Comparison of ENCODE assay signal across 14 cellular contexts in genomic region chrX:110021180-110022022, GRCh38. TPM values are rescaled to one million over a fixed set of nuclear protein-coding genes. Genes with fewer than 3 reads are reported as not detected.
DNase-seq lines count a peak whose midpoint lies in the region; ATAC-seq and TF ChIP-seq lines count a peak whose summit lies in the region.
"Had no signal": no experiment of that assay in that cellular context is flagged by ENCODE, and none has a peak within 500 bp of the region (broad histone marks: within the 10 kb centered on the region; RNA-seq: fewer than 3 reads in every experiment).

No MANE protein-coding gene starts in this region.

- H3K4me1 Mint-ChIP-seq in HFFc6 (ENCODE audit: low read depth) (peaks cover 8% of the 10 kb centered on the region), memory B cell (peaks cover 11% of the 10 kb centered on the region), CD14-positive monocyte (peaks cover 28% of the 10 kb centered on the region)
- H3K4me1 Mint-ChIP-seq in activated CD4-positive, alpha-beta memory T cell treated with anti-CD3 and anti-CD28 coated beads, Interleukin-2, amount 10 ng/mL, durations not matched to agents 7 days and 5 days: no peaks in the 10 kb centered on the region
- peaks cover 2% of the 10 kb centered on the region for H3K4me1 Mint-ChIP-seq in activated CD4-positive, alpha-beta T cell treated with anti-CD3 and anti-CD28 coated beads for 36 hours
- H3K4me1 Mint-ChIP-seq in stimulated activated naive CD8-positive, alpha-beta T cell treated with anti-CD3 and anti-CD28 coated beads, Interleukin-15, amount 100 ng/mL, for 72 hours: peaks cover 5% of the 10 kb centered on the region

- H3K36me3 Mint-ChIP-seq in HFFc6 (ENCODE audit: low read depth) (no peaks in the 10 kb centered on the region; the same call in 1 of the 2 replicates), memory B cell (peaks cover 9% of the 10 kb centered on the region), CD14-positive monocyte (peaks cover 33 to 44% of the 10 kb centered on the region in 2 donors)
- H3K36me3 Mint-ChIP-seq in activated CD4-positive, alpha-beta memory T cell treated with anti-CD3 and anti-CD28 coated beads, Interleukin-2, amount 10 ng/mL, durations not matched to agents 7 days and 5 days (ENCODE audit: low read depth): peaks cover 10% of the 10 kb centered on the region
- H3K36me3 Mint-ChIP-seq in activated CD4-positive, alpha-beta T cell treated with anti-CD3 and anti-CD28 coated beads for 36 hours (ENCODE audit: low read depth): peaks cover 9% of the 10 kb centered on the region

- H3K27me3 Mint-ChIP-seq in HFFc6 (ENCODE audit: insufficient read depth) (no peaks in the 10 kb centered on the region), memory B cell (no peaks in the 10 kb centered on the region), CD14-positive monocyte (ENCODE audit: low read depth in 3 of 3) (peaks cover 0 to 3% (median 0%) of the 10 kb centered on the region in 3 donors)
- no peaks in the 10 kb centered on the region for H3K27me3 Mint-ChIP-seq in activated CD4-positive, alpha-beta memory T cell treated with anti-CD3 and anti-CD28 coated beads, Interleukin-2, amount 10 ng/mL, durations not matched to agents 7 days and 5 days
- H3K27me3 Mint-ChIP-seq in activated CD4-positive, alpha-beta T cell treated with anti-CD3 and anti-CD28 coated beads for 36 hours: no peaks in the 10 kb centered on the region
- no peaks in the 10 kb centered on the region for H3K27me3 Mint-ChIP-seq in stimulated activated naive CD8-positive, alpha-beta T cell treated with anti-CD3 and anti-CD28 coated beads, Interleukin-15, amount 100 ng/mL, for 72 hours
- H3K27me3 Mint-ChIP-seq: brain had no signal

- peaks cover 6% of the 10 kb centered on the region for H3K79me2 ChIP-seq in ACC112 (ENCODE audit: control insufficient read depth, insufficient read depth, low read length, unreplicated experiment)

- no peak for ATAC-seq in memory B cell (ENCODE audit: low read depth)
- no peak for ATAC-seq in activated CD4-positive, alpha-beta T cell treated with anti-CD3 and anti-CD28 coated beads for 36 hours
- ATAC-seq in stimulated activated naive CD8-positive, alpha-beta T cell treated with anti-CD3 and anti-CD28 coated beads, Interleukin-15, amount 100 ng/mL, for 72 hours: no peak

- no peak overlapping the region for H3K4me3 Mint-ChIP-seq in HFFc6
- no peak overlapping the region for H3K4me3 Mint-ChIP-seq in memory B cell
- no peak overlapping the region for H3K4me3 Mint-ChIP-seq in CD14-positive monocyte
- no peak overlapping the region for H3K4me3 Mint-ChIP-seq in activated CD4-positive, alpha-beta memory T cell treated with anti-CD3 and anti-CD28 coated beads, Interleukin-2, amount 10 ng/mL, durations not matched to agents 7 days and 5 days
- no peak overlapping the region for H3K4me3 Mint-ChIP-seq in activated CD4-positive, alpha-beta T cell treated with anti-CD3 and anti-CD28 coated beads for 36 hours
- no peak overlapping the region for H3K4me3 Mint-ChIP-seq in stimulated activated naive CD8-positive, alpha-beta T cell treated with anti-CD3 and anti-CD28 coated beads, Interleukin-15, amount 100 ng/mL, for 72 hours

- H3K27me3 ChIP-seq in ACC112 (ENCODE audit: insufficient read depth, low read length) (no peaks in the 10 kb centered on the region), brain microvascular endothelial cell (replicated peaks) (no peaks in the 10 kb centered on the region)

- H3K27ac ChIP-seq in ACC112 (ENCODE audit: low read depth, low read length) (peak overlapping the region; percentile 75), brain microvascular endothelial cell (no peak overlapping the region)
- H3K27ac ChIP-seq: BLaER1 treated with 17β-estradiol and CSF1 and Interleukin-3, amounts not matched to agents 10 nM and 100 nM had no signal

- POLR2A ChIA-PET in activated CD4-positive, alpha-beta memory T cell treated with anti-CD3 and anti-CD28 coated beads, Interleukin-2, amount 10 ng/mL, durations not matched to agents 7 days and 5 days (lab: Charles Lee): no interaction called here
- POLR2A ChIA-PET in activated CD4-positive, alpha-beta T cell treated with anti-CD3 and anti-CD28 coated beads for 36 hours (lab: Charles Lee): no interaction called here

- H3K36me3 ChIP-seq in ACC112 (ENCODE audit: insufficient read depth, low read length) (no peaks in the 10 kb centered on the region), brain microvascular endothelial cell (replicated peaks) (no peaks in the 10 kb centered on the region)

- H3K9me3 Mint-ChIP-seq in HFFc6: no peaks in the 10 kb centered on the region
- H3K9me3 Mint-ChIP-seq in memory B cell: no peaks in the 10 kb centered on the region
- H3K9me3 Mint-ChIP-seq in CD14-positive monocyte: no peaks in the 10 kb centered on the region
- no peaks in the 10 kb centered on the region for H3K9me3 Mint-ChIP-seq in activated CD4-positive, alpha-beta memory T cell treated with anti-CD3 and anti-CD28 coated beads, Interleukin-2, amount 10 ng/mL, durations not matched to agents 7 days and 5 days
- no peaks in the 10 kb centered on the region for H3K9me3 Mint-ChIP-seq in activated CD4-positive, alpha-beta T cell treated with anti-CD3 and anti-CD28 coated beads for 36 hours (ENCODE audit: low read depth)
- H3K9me3 Mint-ChIP-seq in stimulated activated naive CD8-positive, alpha-beta T cell treated with anti-CD3 and anti-CD28 coated beads, Interleukin-15, amount 100 ng/mL, for 72 hours: no peaks in the 10 kb centered on the region
- H3K9me3 Mint-ChIP-seq: brain had no signal

- intact Hi-C loops in CD14-positive monocyte (cut with micrococcal nuclease): no loop called here
- intact Hi-C loops in activated CD4-positive, alpha-beta T cell treated with anti-CD3 and anti-CD28 coated beads for 36 hours (cut with DNase I, micrococcal nuclease): no loop called here

- TF ChIP-seq CTCF in HFFc6 (IDR thresholded peaks at IDR 0.05): no peak
- TF ChIP-seq CTCF in brain microvascular endothelial cell (IDR thresholded peaks at IDR 0.05; ENCODE audit: low read depth, low read length, missing control alignments): no peak
- no peak for TF ChIP-seq CTCF in CD14-positive monocyte (IDR thresholded peaks at IDR 0.05)

- H3K4me1 ChIP-seq in ACC112 (ENCODE audit: control insufficient read depth, insufficient read depth, low read length, unreplicated experiment): peaks cover 38% of the 10 kb centered on the region

- no peak overlapping the region for H3K27ac Mint-ChIP-seq in HFFc6
- peak overlapping the region; percentile 68 for H3K27ac Mint-ChIP-seq in memory B cell
- no peak overlapping the region for H3K27ac Mint-ChIP-seq in CD14-positive monocyte
- no peak overlapping the region for H3K27ac Mint-ChIP-seq in activated CD4-positive, alpha-beta memory T cell treated with anti-CD3 and anti-CD28 coated beads, Interleukin-2, amount 10 ng/mL, durations not matched to agents 7 days and 5 days
- H3K27ac Mint-ChIP-seq in activated CD4-positive, alpha-beta T cell treated with anti-CD3 and anti-CD28 coated beads for 36 hours: no peak overlapping the region
- no peak overlapping the region for H3K27ac Mint-ChIP-seq in stimulated activated naive CD8-positive, alpha-beta T cell treated with anti-CD3 and anti-CD28 coated beads, Interleukin-15, amount 100 ng/mL, for 72 hours

- CTCF ChIA-PET in activated CD4-positive, alpha-beta memory T cell treated with anti-CD3 and anti-CD28 coated beads, Interleukin-2, amount 10 ng/mL, durations not matched to agents 7 days and 5 days (lab: Charles Lee): no interaction called here
- CTCF ChIA-PET in activated CD4-positive, alpha-beta T cell treated with anti-CD3 and anti-CD28 coated beads for 36 hours (lab: Charles Lee): no interaction called here

- H3K4me3 ChIP-seq in ACC112 (ENCODE audit: low read depth, low read length) (0 out of 2 replicates have a peak overlapping the region, but pooled peaks have one; percentile 5), brain microvascular endothelial cell (ENCODE audit: low read depth, low read length) (no peak overlapping the region)
- H3K4me3 ChIP-seq: BLaER1 treated with 17β-estradiol and CSF1 and Interleukin-3, amounts not matched to agents 10 nM and 100 nM had no signal

- in situ Hi-C loops in brain microvascular endothelial cell (cut with HindIII; ENCODE audit: low pct_ligation_motif_present, low sequenced_read_pairs): no loop called here

- DNase-seq in HFFc6 (peak; percentile 74), brain microvascular endothelial cell (peak; percentile 12), memory B cell (ENCODE audit: low spot score in 2 of 2) (no peak), CD14-positive monocyte (ENCODE audit: low spot score) (no peak)
- no peak for DNase-seq in activated CD4-positive, alpha-beta memory T cell treated with anti-CD3 and anti-CD28 coated beads, Interleukin-2, amount 10 ng/mL, durations not matched to agents 7 days and 5 days
- no peak for DNase-seq in activated CD4-positive, alpha-beta T cell treated with anti-CD3 and anti-CD28 coated beads for 36 hours
- DNase-seq in stimulated activated naive CD8-positive, alpha-beta T cell treated with anti-CD3 and anti-CD28 coated beads, Interleukin-15, amount 100 ng/mL, for 72 hours: no peak
- DNase-seq: erythroblast, kidney, NCI-H1436, nucleus accumbens had no signal

- no peak overlapping the region for H2AFZ ChIP-seq in ACC112 (ENCODE audit: low read length, unreplicated experiment)

RNA-seq across cellular contexts. Expression of gene TMEM164, which starts 18.5 kb away (rescaled TPM):
- total RNA-seq in HFFc6 (2021; fragmentation: NEBNext Ultra II Directional; extraction: Animal tissue kit (Norgen Biotek cat#: 25700)): 10 to 100 TPM in 1 of 6 experiments, 1 to 10 TPM in 5; 8.5 to 12.5 (median 9.6) TPM
- polyA plus RNA-seq in CD14-positive monocyte: 1 to 10 TPM; 5.3 to 7.3 TPM
- total RNA-seq in activated CD4-positive, alpha-beta memory T cell treated with anti-CD3 and anti-CD28 coated beads, Interleukin-2, amount 10 ng/mL, durations not matched to agents 7 days and 5 days: 10 to 100 TPM; 18.7 to 24.1 TPM
- total RNA-seq in activated CD4-positive, alpha-beta T cell treated with anti-CD3 and anti-CD28 coated beads for 36 hours: 10 to 100 TPM; 10.5 to 12.2 TPM

Comparison
In these comparisons a context has a peak if more than half of its experiments do, and no peak if none do; other contexts are left out.
1. DNase-seq: peak in HFFc6 (single experiment) and brain microvascular endothelial cell (single experiment); none in memory B cell (0 of 2), CD14-positive monocyte (single experiment), activated CD4-positive, alpha-beta memory T cell treated with anti-CD3 and anti-CD28 coated beads, Interleukin-2, amount 10 ng/mL, durations not matched to agents 7 days and 5 days (single experiment), activated CD4-positive, alpha-beta T cell treated with anti-CD3 and anti-CD28 coated beads for 36 hours (single experiment) and stimulated activated naive CD8-positive, alpha-beta T cell treated with anti-CD3 and anti-CD28 coated beads, Interleukin-15, amount 100 ng/mL, for 72 hours (0 of 2).